In the genomic region with DNA sequence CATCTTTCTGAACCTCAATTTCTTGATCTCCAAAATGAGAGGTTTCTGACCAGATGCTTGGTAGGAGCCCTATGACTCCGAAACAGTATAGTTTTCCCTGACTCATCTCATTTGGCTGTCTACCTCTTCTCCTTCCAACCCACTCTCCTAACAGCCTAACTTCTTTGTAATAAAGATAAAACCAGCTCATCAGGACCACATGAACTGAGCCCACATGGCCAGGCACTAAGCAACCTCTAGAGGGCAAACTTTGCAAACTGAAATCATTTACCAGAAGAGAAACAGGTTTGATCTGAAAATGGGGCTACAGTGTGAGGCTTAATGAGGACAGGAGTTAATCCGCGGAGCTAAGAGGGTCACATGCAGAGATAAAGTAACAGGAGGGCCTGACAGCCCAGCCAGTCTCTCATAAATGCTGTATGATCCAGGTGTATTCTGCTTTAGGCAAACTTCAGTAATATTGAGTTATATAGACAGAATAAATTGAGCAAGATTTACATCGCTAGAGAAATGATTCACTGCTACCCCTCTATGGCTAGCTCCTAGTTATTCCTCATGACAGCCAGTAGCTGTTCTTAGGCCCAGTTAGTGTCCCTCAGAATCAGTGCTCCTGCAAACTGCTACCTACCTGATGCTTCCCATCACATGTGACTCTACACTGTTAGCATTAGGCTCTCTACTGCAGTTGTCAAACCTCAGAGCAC, we compare ENCODE assay signal across 8 cellular contexts.
A peak's percentile ranks its signal among the peaks of the same experiment; 100 is the strongest.
DNase-seq lines count a peak whose midpoint lies in the region; ATAC-seq and TF ChIP-seq lines count a peak whose summit lies in the region.

No MANE protein-coding gene starts in this region.

- no peaks in the 10 kb centered on the region for H3K9me3 Mint-ChIP-seq in endothelial cell (ENCODE audit: unreplicated experiment)

- peaks cover 23% of the 10 kb centered on the region for H3K4me1 Mint-ChIP-seq in endothelial cell (ENCODE audit: unreplicated experiment)

- no peak overlapping the region for H3K4me3 Mint-ChIP-seq in endothelial cell (ENCODE audit: unreplicated experiment)

- peaks cover 56% of the 10 kb centered on the region for H3K36me3 Mint-ChIP-seq in endothelial cell (ENCODE audit: low read depth, unreplicated experiment)

- peaks cover 7% of the 10 kb centered on the region for H3K27me3 Mint-ChIP-seq in endothelial cell (ENCODE audit: unreplicated experiment)

- ATAC-seq in GM19324 (IDR thresholded peaks at IDR 0.05; ENCODE audit: low FRiP score, unreplicated experiment) (peak; percentile 90), HG03432 (IDR thresholded peaks at IDR 0.05; ENCODE audit: unreplicated experiment) (peak; percentile 77)
- peak; percentile 86 for ATAC-seq in stimulated activated naive CD8-positive, alpha-beta T cell treated with anti-CD3 and anti-CD28 coated beads, Interleukin-15, Interleukin-2, amounts not matched to agents 100 U/mL and 50 U/mL, for 24 hours

- peak; percentile 61 for TF ChIP-seq CTCF in endothelial cell (IDR thresholded peaks at IDR 0.05; ENCODE audit: unreplicated experiment)

- H3K27ac Mint-ChIP-seq in endothelial cell (ENCODE audit: unreplicated experiment), result peak overlapping the region; percentile 15

- DNase-seq in CMK (ENCODE audit: low read depth) (peak; percentile 25), NCI-H345 treated with DMSO at 0.1 percent for 48 hours (lab: John Stamatoyannopoulos, UW; ENCODE audit: unreplicated experiment) (peak; percentile 83), endothelial cell (ENCODE audit: low spot score) (peak; percentile 45), midbrain (lab: John Stamatoyannopoulos, UW) (peak; percentile 75)
- peak; percentile 61 for DNase-seq in activated CD4-positive, alpha-beta T cell treated with anti-CD3 and anti-CD28 coated beads for 48 hours
- DNase-seq in stimulated activated naive CD8-positive, alpha-beta T cell treated with anti-CD3 and anti-CD28 coated beads, Interleukin-15, Interleukin-2, amounts not matched to agents 100 U/mL and 50 U/mL, for 24 hours, result peak; percentile 29

Comparison
In these comparisons a context has a peak if more than half of its experiments do, and no peak if none do; other contexts are left out.
1. Peak in every context shown above with its lines: DNase-seq and ATAC-seq.
2. DNase-seq: peak in every context shown above with its lines; median percentile 83 in NCI-H345 treated with DMSO at 0.1 percent for 48 hours; 75 in midbrain; 61 in activated CD4-positive, alpha-beta T cell treated with anti-CD3 and anti-CD28 coated beads for 48 hours; 45 in endothelial cell; 29 in stimulated activated naive CD8-positive, alpha-beta T cell treated with anti-CD3 and anti-CD28 coated beads, Interleukin-15, Interleukin-2, amounts not matched to agents 100 U/mL and 50 U/mL, for 24 hours; 25 in CMK.